15 cellular contexts compared by ENCODE assay signal in the genomic region with DNA sequence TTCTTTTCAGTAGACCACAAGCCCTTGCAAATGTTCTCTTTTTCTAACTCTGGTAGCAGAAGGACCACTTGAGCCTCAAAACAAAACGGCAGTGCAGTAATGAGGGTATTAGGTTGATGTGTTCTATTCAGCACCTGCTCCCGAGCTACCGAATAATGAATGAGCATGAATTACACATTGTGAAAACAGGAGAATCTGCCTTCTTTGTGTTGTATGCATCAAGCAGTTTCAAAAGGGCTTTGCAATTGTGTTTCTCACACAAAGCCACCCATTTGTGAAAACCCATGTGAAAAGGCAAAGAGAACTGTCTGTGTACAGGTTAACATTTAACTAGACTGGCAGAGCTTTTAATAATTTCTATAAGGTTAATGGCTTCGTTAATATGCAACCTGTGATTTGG.
DNase-seq lines count a peak whose midpoint lies in the region; TF ChIP-seq lines count a peak whose summit lies in the region.
"Had no signal": no experiment of that assay in that cellular context is flagged by ENCODE, and none has a peak within 500 bp of the region (broad histone marks: within the 10 kb centered on the region; RNA-seq: fewer than 3 reads in every experiment).

No MANE protein-coding gene starts in this region.

- H3K4me3 Mint-ChIP-seq in osteocyte (ENCODE audit: unreplicated experiment) (no peak overlapping the region), Calu3 (ENCODE audit: low read depth, unreplicated experiment) (no peak overlapping the region)
- H3K4me3 Mint-ChIP-seq: activated CD4-positive, alpha-beta T cell treated with anti-CD3 and anti-CD28 coated beads for 36 hours; activated T-cell treated with anti-CD3 and anti-CD28 coated beads, Interleukin-2, amount 50 U/mL, for 4 hours; CD4-positive, alpha-beta memory T cell had no signal

- CTCF ChIA-PET in Calu3 (lab: Charles Lee) = interaction anchor here (0.6 to 0.7 kb wide), 2 partner anchors 21 to 29 kb away, joined by 3 to 4 read pairs; no protein-coding TSS in a partner anchor

- no peaks in the 10 kb centered on the region for H3K9me3 Mint-ChIP-seq in osteocyte (ENCODE audit: unreplicated experiment)
- peaks cover 3% of the 10 kb centered on the region for H3K9me3 Mint-ChIP-seq in Calu3 (ENCODE audit: low read depth, unreplicated experiment)
- H3K9me3 Mint-ChIP-seq: activated T-cell treated with anti-CD3 and anti-CD28 coated beads, Interleukin-2, amount 50 U/mL, for 4 hours had no signal

- no TSS peak for BruUV-seq in Calu3 (replicated peaks; lab: Mats Ljungman, UMichigan)

- DNase-seq in NCI-H510A treated with DMSO at 0.1 percent for 48 hours (lab: John Stamatoyannopoulos, UW) (peak; percentile 21), NCI-H510A (lab: John Stamatoyannopoulos, UW) (no peak), NCI-H1105 treated with DMSO at 0.1 percent for 48 hours (lab: John Stamatoyannopoulos, UW) (peak; percentile 91), NCI-H524 treated with DMSO at 0.1 percent for 48 hours (lab: John Stamatoyannopoulos, UW) (peak; percentile 76), osteocyte (ENCODE audit: extremely low spot score, unreplicated experiment) (no peak), Calu3 (no peak), HuH-7.5 (ENCODE audit: low spot score) (no peak)
- no peak for DNase-seq in activated naive CD4-positive, alpha-beta T cell treated with Interleukin-2 at 50 U/mL for 16 hours
- DNase-seq: activated CD4-positive, alpha-beta T cell treated with anti-CD3 and anti-CD28 coated beads for 36 hours; activated T-cell treated with anti-CD3 and anti-CD28 coated beads, Interleukin-2, amount 50 U/mL, for 4 hours; CD4-positive, alpha-beta memory T cell; cortex of kidney; MM.1S; ovary; stimulated activated CD4-positive, alpha-beta T cell treated with anti-CD3 and anti-CD28 coated beads, Interleukin-15, amount 100 ng/mL, for 24 hours had no signal

- H3K4me1 Mint-ChIP-seq in osteocyte (ENCODE audit: unreplicated experiment) (no peaks in the 10 kb centered on the region), Calu3 (ENCODE audit: low read depth, unreplicated experiment) (peaks cover 33% of the 10 kb centered on the region)
- H3K4me1 Mint-ChIP-seq: activated CD4-positive, alpha-beta T cell treated with anti-CD3 and anti-CD28 coated beads for 36 hours; CD4-positive, alpha-beta memory T cell had no signal

- H3K27me3 Mint-ChIP-seq in osteocyte (ENCODE audit: unreplicated experiment) (peaks cover 39% of the 10 kb centered on the region), Calu3 (ENCODE audit: unreplicated experiment) (no peaks in the 10 kb centered on the region)

- H3K36me3 Mint-ChIP-seq in osteocyte (ENCODE audit: unreplicated experiment) (no peaks in the 10 kb centered on the region), Calu3 (ENCODE audit: insufficient read depth, unreplicated experiment) (no peaks in the 10 kb centered on the region)
- H3K36me3 Mint-ChIP-seq: CD4-positive, alpha-beta memory T cell had no signal

- H3K27ac Mint-ChIP-seq in osteocyte (ENCODE audit: unreplicated experiment) = no peak overlapping the region
- H3K27ac Mint-ChIP-seq in Calu3 (ENCODE audit: unreplicated experiment) = no peak overlapping the region
- H3K27ac Mint-ChIP-seq: activated CD4-positive, alpha-beta T cell treated with anti-CD3 and anti-CD28 coated beads for 36 hours; CD4-positive, alpha-beta memory T cell had no signal

- TF ChIP-seq CTCF in osteocyte (IDR thresholded peaks at IDR 0.05) (no peak), Calu3 (IDR thresholded peaks at IDR 0.05; ENCODE audit: unreplicated experiment) (no peak)

- intact Hi-C loops in Calu3 (cut with micrococcal nuclease; ENCODE audit: unreplicated experiment) = no loop called here

Comparison
In these comparisons a context has a peak if more than half of its experiments do, and no peak if none do; other contexts are left out.
1. DNase-seq: peak in NCI-H510A treated with DMSO at 0.1 percent for 48 hours (single experiment), NCI-H1105 treated with DMSO at 0.1 percent for 48 hours (single experiment) and NCI-H524 treated with DMSO at 0.1 percent for 48 hours (single experiment); none in NCI-H510A (single experiment), osteocyte (single experiment), Calu3 (single experiment), activated naive CD4-positive, alpha-beta T cell treated with Interleukin-2 at 50 U/mL for 16 hours (single experiment) and HuH-7.5 (single experiment).